In the genomic region with DNA sequence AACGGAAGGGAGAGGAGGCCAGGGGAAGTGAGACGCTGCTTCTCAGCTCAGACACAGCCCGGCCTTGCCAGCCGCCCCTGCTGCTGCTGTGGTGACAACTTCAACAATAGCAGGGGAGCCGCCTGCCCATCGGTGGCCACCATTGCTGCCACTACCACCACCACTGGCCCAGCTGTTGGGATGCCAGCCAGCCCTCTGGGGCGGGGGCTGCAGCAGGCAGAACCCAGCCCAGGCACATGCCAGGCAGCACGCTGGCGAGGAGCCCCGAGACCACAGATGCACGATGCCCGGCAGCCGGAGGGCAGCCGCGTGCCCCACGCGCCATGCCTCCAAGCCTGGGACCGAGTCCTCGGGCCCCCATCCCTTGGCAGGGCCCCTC, we compare ENCODE assay signal across 9 cellular contexts. TPM values are rescaled to one million over a fixed set of nuclear protein-coding genes. Genes with fewer than 3 reads are reported as not detected.
DNase-seq lines count a peak whose midpoint lies in the region; ATAC-seq, FAIRE-seq and TF ChIP-seq lines count a peak whose summit lies in the region.
"Had no signal": no experiment of that assay in that cellular context is flagged by ENCODE, and none has a peak within 500 bp of the region (broad histone marks: within the 10 kb centered on the region; RNA-seq: fewer than 3 reads in every experiment).

No MANE protein-coding gene starts in this region.

- H3K9ac ChIP-seq in HepG2 (ENCODE audit: insufficient read depth, low read depth, low read length) = no peak overlapping the region

- TF ChIP-seq EP300 in HepG2 (IDR thresholded peaks at IDR 0.05; ENCODE audit: low read depth in 2 of 2, low read length in 2 of 2) = no peak
- TF ChIP-seq EP300 in HepG2 (CRISPR knock-in tag; IDR thresholded peaks at IDR 0.05; ENCODE audit: borderline replicate concordance) = no peak

- BruUV-seq in HepG2 (replicated peaks; lab: Mats Ljungman, UMichigan) = no TSS peak

- H3K36me3 ChIP-seq in HEK293 (ENCODE audit: control insufficient read depth in 2 of 2, insufficient read depth in 1 of 2, low read length in 2 of 2) = peaks cover 0 to 12% of the 10 kb centered on the region in 2 experiments; a peak in 1 of 3 replicates
- H3K36me3 ChIP-seq in HepG2 (replicated peaks in 1 of 2; ENCODE audit: control insufficient read depth in 1 of 2, insufficient read depth in 2 of 2, low read length in 2 of 2) = peaks cover 10 to 14% of the 10 kb centered on the region in 2 experiments; a peak in 4 of 5 replicates
- peaks cover 0 to 12% (median 0%) of the 10 kb centered on the region in 6 donors for H3K36me3 ChIP-seq in spleen

- TF ChIP-seq POLR2A in HepG2 (IDR thresholded peaks at IDR 0.05; ENCODE audit: insufficient read depth in 1 of 2, low read depth in 2 of 2, low read length in 2 of 2) = no peak
- TF ChIP-seq POLR2A in spleen (IDR thresholded peaks at IDR 0.05) = no peak

- H3K9me3 ChIP-seq in HEK293 (ENCODE audit: control insufficient read depth, insufficient read depth, low read depth, low read length) (no peaks in the 10 kb centered on the region), HepG2 (ENCODE audit: low read length) (no peaks in the 10 kb centered on the region), spleen (no peaks in the 10 kb centered on the region)

- CTCF ChIA-PET in HEK293 (lab: Yijun Ruan, JAX) (interaction anchor here (3.2 kb wide), 1 partner anchor 41 kb away, joined by 16 read pairs; no protein-coding TSS in a partner anchor), HepG2 (lab: Yijun Ruan, JAX; ENCODE audit: low intra/inter-chr PET ratio, low total read pairs) (no interaction called here)

- ATAC-seq in HepG2 (no peak), GM21381 (IDR thresholded peaks at IDR 0.05; ENCODE audit: unreplicated experiment) (no peak), HG03159 (IDR thresholded peaks at IDR 0.05; ENCODE audit: unreplicated experiment) (no peak)

- TF ChIP-seq CTCF in HEK293 (tag by site-specific recombination; IDR thresholded peaks at IDR 0.05) (no peak), coronary artery (IDR thresholded peaks at IDR 0.05) (no peak), HepG2 (CRISPR knock-in tag; IDR thresholded peaks at IDR 0.05) (no peak), spleen (IDR thresholded peaks at IDR 0.05 in 8 of 11, conservative IDR thresholded peaks at IDR 0.05 in 3 of 11) (no peak)

- in situ Hi-C loops in HepG2 (cut with HindIII; ENCODE audit: extremely low pct_ligation_motif_present, low pct_unique_long_range_greater_than_20kb) = loop anchor here (5.0 kb wide), 1 partner anchor 38 kb away; no protein-coding TSS in a partner anchor

- intact Hi-C loops in HepG2 (cut with micrococcal nuclease; ENCODE audit: unreplicated experiment) = no loop called here
- intact Hi-C loops in spleen (cut with DNase I; ENCODE audit: low total_unique reads) = no loop called here

- H3K27ac ChIP-seq in HEK293 (ENCODE audit: extremely low read depth, low read depth, low read length) (no peak overlapping the region), coronary artery (peak overlapping the region; percentile 64 to 90), HepG2 (ENCODE audit: extremely low read length, insufficient read depth, low read length) (no peak overlapping the region), spleen (peak overlapping the region in 5 of 8 donors; percentile 45 to 61 (median 54))

- DNase-seq in coronary artery (ENCODE audit: low spot score) (no peak), HepG2 (ENCODE audit: low spot score) (no peak), spleen (peak; percentile 78), DMS53 treated with DMSO at 0.1 percent for 48 hours (lab: John Stamatoyannopoulos, UW; ENCODE audit: unreplicated experiment) (no peak), T-helper 1 cell (no peak)
- DNase-seq: activated CD4-positive, alpha-beta T cell treated with anti-CD3 and anti-CD28 coated beads, Interleukin-2, amount 50 U/mL, for 1 hour had no signal

- H3K4me3 ChIP-seq in HEK293 (ENCODE audit: low read depth, low read length) = no peak overlapping the region
- peak overlapping the region; percentile 74 for H3K4me3 ChIP-seq in coronary artery
- H3K4me3 ChIP-seq in HepG2 (replicated peaks in 1 of 3; ENCODE audit: insufficient read depth in 1 of 3, low read depth in 2 of 3, low read length in 3 of 3) = peak overlapping the region in 2 of 3 experiments; percentile 52 to 64; a peak in 3 of 6 replicates
- H3K4me3 ChIP-seq in spleen = peak overlapping the region; percentile 13 to 58 (median 32)

- peak overlapping the region; percentile 93 for H3K4me2 ChIP-seq in HepG2 (ENCODE audit: low read depth, low read length)

- POLR2A ChIA-PET in HEK293 (lab: Yijun Ruan, JAX) (interaction anchor here (1.3 kb wide), 1 partner anchor 17 kb away, joined by 3 read pairs; the partner anchor contains the start of gene POLR2C), HepG2 (lab: Yijun Ruan, JAX) (interaction anchor here (0.6 to 5.6 kb wide), 4 partner anchors 11 to 213 kb away, joined by 3 to 55 read pairs (median 11); partner anchors contain the start of genes CIAPIN1, COQ9 and POLR2C)

- no peak for TF ChIP-seq RAD21 in HepG2 (CRISPR knock-in tag; IDR thresholded peaks at IDR 0.05)

- H3K27me3 ChIP-seq in HepG2 (ENCODE audit: control insufficient read depth in 1 of 2, insufficient read depth in 2 of 2, low read length in 2 of 2) (no peaks in the 10 kb centered on the region), spleen (replicated peaks in 1 of 7) (peaks cover 0 to 16% (median 0%) of the 10 kb centered on the region in 7 donors)

- no peak for FAIRE-seq in HepG2 (lab: Jason Lieb, UNC)

- H2AFZ ChIP-seq in HepG2 (ENCODE audit: low read length) = no peak overlapping the region

- peaks cover 23% of the 10 kb centered on the region for H3K79me2 ChIP-seq in HepG2 (ENCODE audit: insufficient read depth, low read length)

- H3K4me1 ChIP-seq in HEK293 (ENCODE audit: control insufficient read depth, insufficient read depth, low read length) (no peaks in the 10 kb centered on the region), HepG2 (ENCODE audit: insufficient read depth, low read length) (peaks cover 84% of the 10 kb centered on the region), spleen (peaks cover 13 to 69% (median 50%) of the 10 kb centered on the region in 6 donors)

- 75% methylated on average over 8 of the region's 19 CpGs for WGBS in HepG2 (ENCODE audit: low lambda C conversion rate)
- 11 to 27% (median 20%) methylated on average over 11 to 19 of the region's 19 CpGs for WGBS in spleen, 5 donors

- peaks cover 8% of the 10 kb centered on the region; the same call in 1 of the 2 replicates for H4K20me1 ChIP-seq in HepG2 (ENCODE audit: insufficient read depth, low read length)

RNA-seq across cellular contexts. Expression of gene DOK4, which starts 7.3 kb away (rescaled TPM):
- 52.7 and 55.5 TPM in 2 replicates for total RNA-seq in HepG2 (2016; rRNA removed; fragmentation: Illumina TruSeq; extraction: Trizol)
- 23.8 and 26.8 TPM in 2 replicates for total RNA-seq in HepG2 (2016; cell fraction: cytosol; rRNA removed; fragmentation: Illumina TruSeq; extraction: Trizol; ENCODE audit: low read depth)
- 51.4 and 51.5 TPM in 2 replicates for total RNA-seq in HepG2 (2016; cell fraction: insoluble cytoplasmic fraction; rRNA removed; fragmentation: Illumina TruSeq; extraction: Trizol)
- total RNA-seq in HepG2 (2016; cell fraction: membrane; rRNA removed; fragmentation: Illumina TruSeq; extraction: Trizol) = 58.5 and 70.1 TPM in 2 replicates
- total RNA-seq in HepG2 (2016; cell fraction: nucleus; rRNA removed; fragmentation: Illumina TruSeq; extraction: Trizol) = 32.8 and 34.6 TPM in 2 replicates
- polyA plus RNA-seq in HepG2 (2011; rRNA removed) = 70.0 and 92.5 TPM in 2 replicates
- 59.9 and 66.8 TPM in 2 replicates for polyA plus RNA-seq in HepG2 (2011; cell fraction: cytosol; rRNA removed)
- 136 and 138 TPM in 2 replicates for polyA plus RNA-seq in HepG2 (2011; cell fraction: nucleus; rRNA removed)
- 41.9 and 45.8 TPM in 2 replicates for polyA plus RNA-seq in HepG2 (2012)
- 31.1 and 35.0 TPM in 2 replicates for polyA plus RNA-seq in HepG2 (2016; cell fraction: cytosol; fragmentation: Illumina TruSeq; extraction: Trizol; ENCODE audit: low read depth)
- polyA plus RNA-seq in HepG2 (2016; cell fraction: insoluble cytoplasmic fraction; fragmentation: Illumina TruSeq; extraction: Trizol; ENCODE audit: low read depth) = 59.2 and 63.5 TPM in 2 replicates
- polyA plus RNA-seq in HepG2 (2016; cell fraction: membrane; fragmentation: Illumina TruSeq; extraction: Trizol; ENCODE audit: low read depth) = 57.7 and 60.6 TPM in 2 replicates
- 72.2 and 73.9 TPM in 2 replicates for polyA plus RNA-seq in HepG2 (2016; cell fraction: nucleus; fragmentation: Illumina TruSeq; extraction: Trizol; ENCODE audit: insufficient read depth, low read depth)
- 45.3 and 104 TPM in 2 replicates for polyA minus RNA-seq in HepG2 (2011; rRNA and poly(A)+ RNA removed; ENCODE audit: low replicate concordance)
- 28.8 and 30.7 TPM in 2 replicates for polyA minus RNA-seq in HepG2 (2011; cell fraction: cytosol; rRNA and poly(A)+ RNA removed)
- 20.1 and 26.6 TPM in 2 replicates for polyA minus RNA-seq in HepG2 (2011; cell fraction: nucleus; rRNA and poly(A)+ RNA removed)
- total RNA-seq in spleen = 10 to 100 TPM in 6 of 7 donors, 1 to 10 TPM in 1; 7.3 to 19.8 (median 16.1) TPM
- polyA plus RNA-seq in spleen = 10 to 100 TPM in 1 of 3 donors, 1 to 10 TPM in 2; 4.1 to 10.0 (median 5.5) TPM

RNA-seq across cellular contexts. Expression of gene POLR2C, which starts 16.6 kb away (rescaled TPM):
- total RNA-seq in HepG2 (2016; rRNA removed; fragmentation: Illumina TruSeq; extraction: Trizol) (104 and 146 TPM in 2 replicates), spleen (10 to 100 TPM; 42.3 to 75.6 (median 52.7) TPM)
- 18.6 and 24.2 TPM in 2 replicates for total RNA-seq in HepG2 (2016; cell fraction: cytosol; rRNA removed; fragmentation: Illumina TruSeq; extraction: Trizol; ENCODE audit: low read depth)
- 103 and 154 TPM in 2 replicates for total RNA-seq in HepG2 (2016; cell fraction: insoluble cytoplasmic fraction; rRNA removed; fragmentation: Illumina TruSeq; extraction: Trizol)
- total RNA-seq in HepG2 (2016; cell fraction: membrane; rRNA removed; fragmentation: Illumina TruSeq; extraction: Trizol) = 49.1 and 55.4 TPM in 2 replicates
- total RNA-seq in HepG2 (2016; cell fraction: nucleus; rRNA removed; fragmentation: Illumina TruSeq; extraction: Trizol) = 54.3 and 64.6 TPM in 2 replicates
- polyA plus RNA-seq in HepG2 (2011; rRNA removed) (199 and 216 TPM in 2 replicates), spleen (10 to 100 TPM; 23.2 to 42.7 (median 35.0) TPM)
- polyA plus RNA-seq in HepG2 (2011; cell fraction: cytosol; rRNA removed) = 226 and 249 TPM in 2 replicates
- 143 and 144 TPM in 2 replicates for polyA plus RNA-seq in HepG2 (2011; cell fraction: nucleus; rRNA removed)
- polyA plus RNA-seq in HepG2 (2012) = 72.5 and 84.4 TPM in 2 replicates
- polyA plus RNA-seq in HepG2 (2016; cell fraction: cytosol; fragmentation: Illumina TruSeq; extraction: Trizol; ENCODE audit: low read depth) = 18.7 and 20.9 TPM in 2 replicates
- polyA plus RNA-seq in HepG2 (2016; cell fraction: insoluble cytoplasmic fraction; fragmentation: Illumina TruSeq; extraction: Trizol; ENCODE audit: low read depth) = 169 and 175 TPM in 2 replicates
- 41.6 and 42.2 TPM in 2 replicates for polyA plus RNA-seq in HepG2 (2016; cell fraction: membrane; fragmentation: Illumina TruSeq; extraction: Trizol; ENCODE audit: low read depth)
- polyA plus RNA-seq in HepG2 (2016; cell fraction: nucleus; fragmentation: Illumina TruSeq; extraction: Trizol; ENCODE audit: insufficient read depth, low read depth) = 94.8 and 102 TPM in 2 replicates
- polyA minus RNA-seq in HepG2 (2011; rRNA and poly(A)+ RNA removed; ENCODE audit: low replicate concordance) = 302 and 354 TPM in 2 replicates
- polyA minus RNA-seq in HepG2 (2011; cell fraction: cytosol; rRNA and poly(A)+ RNA removed) = 134 and 135 TPM in 2 replicates
- polyA minus RNA-seq in HepG2 (2011; cell fraction: nucleus; rRNA and poly(A)+ RNA removed) = 124 and 139 TPM in 2 replicates

RNA-seq across cellular contexts. Expression of gene COQ9, which starts 31.8 kb away (rescaled TPM):
- total RNA-seq in HepG2 (2016; rRNA removed; fragmentation: Illumina TruSeq; extraction: Trizol) (57.5 and 62.0 TPM in 2 replicates), spleen (10 to 100 TPM; 25.8 to 39.9 (median 29.6) TPM)
- 12.2 and 13.5 TPM in 2 replicates for total RNA-seq in HepG2 (2016; cell fraction: cytosol; rRNA removed; fragmentation: Illumina TruSeq; extraction: Trizol; ENCODE audit: low read depth)
- 57.7 and 61.8 TPM in 2 replicates for total RNA-seq in HepG2 (2016; cell fraction: insoluble cytoplasmic fraction; rRNA removed; fragmentation: Illumina TruSeq; extraction: Trizol)
- 29.6 and 29.7 TPM in 2 replicates for total RNA-seq in HepG2 (2016; cell fraction: membrane; rRNA removed; fragmentation: Illumina TruSeq; extraction: Trizol)
- total RNA-seq in HepG2 (2016; cell fraction: nucleus; rRNA removed; fragmentation: Illumina TruSeq; extraction: Trizol) = 48.3 and 49.8 TPM in 2 replicates
- polyA plus RNA-seq in HepG2 (2011; rRNA removed) (104 and 108 TPM in 2 replicates), spleen (10 to 100 TPM; 32.2 to 34.9 (median 34.4) TPM)
- polyA plus RNA-seq in HepG2 (2011; cell fraction: cytosol; rRNA removed) = 77.6 and 88.3 TPM in 2 replicates
- polyA plus RNA-seq in HepG2 (2011; cell fraction: nucleus; rRNA removed) = 174 and 196 TPM in 2 replicates
- 35.1 and 40.7 TPM in 2 replicates for polyA plus RNA-seq in HepG2 (2012)
- polyA plus RNA-seq in HepG2 (2016; cell fraction: cytosol; fragmentation: Illumina TruSeq; extraction: Trizol; ENCODE audit: low read depth) = 7.1 and 7.4 TPM in 2 replicates
- polyA plus RNA-seq in HepG2 (2016; cell fraction: insoluble cytoplasmic fraction; fragmentation: Illumina TruSeq; extraction: Trizol; ENCODE audit: low read depth) = 56.0 and 60.7 TPM in 2 replicates
- polyA plus RNA-seq in HepG2 (2016; cell fraction: membrane; fragmentation: Illumina TruSeq; extraction: Trizol; ENCODE audit: low read depth) = 17.9 and 18.7 TPM in 2 replicates
- 89.6 and 91.0 TPM in 2 replicates for polyA plus RNA-seq in HepG2 (2016; cell fraction: nucleus; fragmentation: Illumina TruSeq; extraction: Trizol; ENCODE audit: insufficient read depth, low read depth)
- 78.3 and 147 TPM in 2 replicates for polyA minus RNA-seq in HepG2 (2011; rRNA and poly(A)+ RNA removed; ENCODE audit: low replicate concordance)
- polyA minus RNA-seq in HepG2 (2011; cell fraction: cytosol; rRNA and poly(A)+ RNA removed) = 25.2 and 27.3 TPM in 2 replicates
- 48.0 and 60.5 TPM in 2 replicates for polyA minus RNA-seq in HepG2 (2011; cell fraction: nucleus; rRNA and poly(A)+ RNA removed)

RNA-seq across cellular contexts. Expression of gene CIAPIN1, which starts 31.8 kb away (rescaled TPM):
- 89.7 and 113 TPM in 2 replicates for total RNA-seq in HepG2 (2016; rRNA removed; fragmentation: Illumina TruSeq; extraction: Trizol)
- total RNA-seq in HepG2 (2016; cell fraction: cytosol; rRNA removed; fragmentation: Illumina TruSeq; extraction: Trizol; ENCODE audit: low read depth) = 19.4 and 23.1 TPM in 2 replicates
- 88.9 and 116 TPM in 2 replicates for total RNA-seq in HepG2 (2016; cell fraction: insoluble cytoplasmic fraction; rRNA removed; fragmentation: Illumina TruSeq; extraction: Trizol)
- 31.7 and 33.1 TPM in 2 replicates for total RNA-seq in HepG2 (2016; cell fraction: membrane; rRNA removed; fragmentation: Illumina TruSeq; extraction: Trizol)
- total RNA-seq in HepG2 (2016; cell fraction: nucleus; rRNA removed; fragmentation: Illumina TruSeq; extraction: Trizol) = 39.3 and 39.9 TPM in 2 replicates
- 62.4 and 69.3 TPM in 2 replicates for polyA plus RNA-seq in HepG2 (2011; rRNA removed)
- 56.5 and 68.4 TPM in 2 replicates for polyA plus RNA-seq in HepG2 (2011; cell fraction: cytosol; rRNA removed)
- 23.6 and 32.7 TPM in 2 replicates for polyA plus RNA-seq in HepG2 (2011; cell fraction: nucleus; rRNA removed)
- polyA plus RNA-seq in HepG2 (2012) = 47.4 and 50.8 TPM in 2 replicates
- polyA plus RNA-seq in HepG2 (2016; cell fraction: cytosol; fragmentation: Illumina TruSeq; extraction: Trizol; ENCODE audit: low read depth) = 10.3 and 11.8 TPM in 2 replicates
- polyA plus RNA-seq in HepG2 (2016; cell fraction: insoluble cytoplasmic fraction; fragmentation: Illumina TruSeq; extraction: Trizol; ENCODE audit: low read depth) = 109 and 116 TPM in 2 replicates
- polyA plus RNA-seq in HepG2 (2016; cell fraction: membrane; fragmentation: Illumina TruSeq; extraction: Trizol; ENCODE audit: low read depth) = 17.0 and 17.1 TPM in 2 replicates
- 67.4 and 77.6 TPM in 2 replicates for polyA plus RNA-seq in HepG2 (2016; cell fraction: nucleus; fragmentation: Illumina TruSeq; extraction: Trizol; ENCODE audit: insufficient read depth, low read depth)
- 47.0 and 64.1 TPM in 2 replicates for polyA minus RNA-seq in HepG2 (2011; rRNA and poly(A)+ RNA removed; ENCODE audit: low replicate concordance)
- 25.8 and 25.9 TPM in 2 replicates for polyA minus RNA-seq in HepG2 (2011; cell fraction: cytosol; rRNA and poly(A)+ RNA removed)
- 23.2 and 35.6 TPM in 2 replicates for polyA minus RNA-seq in HepG2 (2011; cell fraction: nucleus; rRNA and poly(A)+ RNA removed)
- total RNA-seq in spleen = 10 to 100 TPM; 21.4 to 39.8 (median 31.3) TPM
- 10 to 100 TPM; 19.6 to 28.4 (median 22.1) TPM for polyA plus RNA-seq in spleen

RNA-seq across cellular contexts. Expression of gene CCDC102A, which starts 57.3 kb away (rescaled TPM):
- 0.91 and 2.1 TPM in 2 replicates for total RNA-seq in HepG2 (2016; rRNA removed; fragmentation: Illumina TruSeq; extraction: Trizol)
- total RNA-seq in HepG2 (2016; cell fraction: cytosol; rRNA removed; fragmentation: Illumina TruSeq; extraction: Trizol; ENCODE audit: low read depth) = 0.71 TPM in 2 replicates
- 1.1 and 2.8 TPM in 2 replicates for total RNA-seq in HepG2 (2016; cell fraction: insoluble cytoplasmic fraction; rRNA removed; fragmentation: Illumina TruSeq; extraction: Trizol)
- total RNA-seq in HepG2 (2016; cell fraction: membrane; rRNA removed; fragmentation: Illumina TruSeq; extraction: Trizol) = 1.1 and 1.3 TPM in 2 replicates
- 0.41 and 1.0 TPM in 2 replicates for total RNA-seq in HepG2 (2016; cell fraction: nucleus; rRNA removed; fragmentation: Illumina TruSeq; extraction: Trizol)
- 2.7 and 2.8 TPM in 2 replicates for polyA plus RNA-seq in HepG2 (2011; rRNA removed)
- polyA plus RNA-seq in HepG2 (2011; cell fraction: cytosol; rRNA removed) = 2.3 and 3.2 TPM in 2 replicates
- 2.6 and 2.8 TPM in 2 replicates for polyA plus RNA-seq in HepG2 (2011; cell fraction: nucleus; rRNA removed)
- 0.34 and 1.0 TPM in 2 replicates for polyA plus RNA-seq in HepG2 (2012)
- 0.34 and 0.49 TPM in 2 replicates for polyA plus RNA-seq in HepG2 (2016; cell fraction: cytosol; fragmentation: Illumina TruSeq; extraction: Trizol; ENCODE audit: low read depth)
- polyA plus RNA-seq in HepG2 (2016; cell fraction: insoluble cytoplasmic fraction; fragmentation: Illumina TruSeq; extraction: Trizol; ENCODE audit: low read depth) = 1.2 TPM in 2 replicates
- polyA plus RNA-seq in HepG2 (2016; cell fraction: membrane; fragmentation: Illumina TruSeq; extraction: Trizol; ENCODE audit: low read depth) = 0.51 and 0.64 TPM in 2 replicates
- 1.7 and 2.5 TPM in 2 replicates for polyA plus RNA-seq in HepG2 (2016; cell fraction: nucleus; fragmentation: Illumina TruSeq; extraction: Trizol; ENCODE audit: insufficient read depth, low read depth)
- 2.1 and 2.5 TPM in 2 replicates for polyA minus RNA-seq in HepG2 (2011; rRNA and poly(A)+ RNA removed; ENCODE audit: low replicate concordance)
- 0.69 and 1.1 TPM in 2 replicates for polyA minus RNA-seq in HepG2 (2011; cell fraction: cytosol; rRNA and poly(A)+ RNA removed)
- polyA minus RNA-seq in HepG2 (2011; cell fraction: nucleus; rRNA and poly(A)+ RNA removed) = 0.87 and 1.0 TPM in 2 replicates
- total RNA-seq in spleen = 10 to 100 TPM in 2 of 7 donors, 1 to 10 TPM in 5; 7.0 to 14.8 (median 7.9) TPM
- polyA plus RNA-seq in spleen = 1 to 10 TPM; 4.6 to 7.7 (median 4.8) TPM

Comparison
In these comparisons a context has a peak if more than half of its experiments do, and no peak if none do; other contexts are left out.
1. H3K27ac ChIP-seq: peak in coronary artery (2 of 2) and spleen (5 of 8); none in HEK293 (single experiment) and HepG2 (single experiment).